Comparison of ENCODE assay signal across 14 cellular contexts in the genomic region with DNA sequence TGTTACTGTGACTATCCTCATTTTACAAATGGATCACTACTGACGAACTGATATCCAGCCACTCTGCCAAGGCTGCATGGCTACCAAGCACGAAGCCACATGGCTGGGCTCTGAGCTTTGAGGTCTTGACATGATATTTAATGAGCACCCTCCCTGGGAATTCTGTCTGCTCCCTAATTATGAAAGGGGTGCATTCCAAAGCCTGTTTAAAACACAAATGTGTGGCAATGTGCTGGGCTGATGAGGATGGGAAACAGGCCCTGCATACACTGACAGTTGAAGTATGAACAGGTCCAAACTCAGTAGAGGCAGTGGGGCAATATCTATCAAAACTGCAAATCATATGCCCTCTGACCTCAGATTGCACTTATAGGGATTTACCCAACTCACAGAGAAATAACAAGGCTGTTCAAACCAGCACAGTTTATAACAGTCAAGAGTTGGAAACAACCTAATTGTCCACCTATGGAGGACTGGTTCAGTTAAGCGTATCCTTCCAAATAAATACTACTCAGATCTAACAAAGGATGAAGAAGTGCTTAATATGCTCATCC. TPM values are rescaled to one million over a fixed set of nuclear protein-coding genes. Genes with fewer than 3 reads are reported as not detected.
DNase-seq lines count a peak whose midpoint lies in the region; ATAC-seq and TF ChIP-seq lines count a peak whose summit lies in the region.
"Had no signal": no experiment of that assay in that cellular context is flagged by ENCODE, and none has a peak within 500 bp of the region (broad histone marks: within the 10 kb centered on the region; RNA-seq: fewer than 3 reads in every experiment).

No MANE protein-coding gene starts in this region.

- H3K4me1 Mint-ChIP-seq in activated naive CD8-positive, alpha-beta T cell (ENCODE audit: low read depth): peaks cover 88% of the 10 kb centered on the region
- peaks cover 63 to 86% (median 67%) of the 10 kb centered on the region in 3 donors for H3K4me1 Mint-ChIP-seq in naive B cell

- H3K27me3 ChIP-seq in left ventricle myocardium inferior (ENCODE audit: low read depth): no peaks in the 10 kb centered on the region
- no peaks in the 10 kb centered on the region for H3K27me3 ChIP-seq in thoracic aorta (replicated peaks; ENCODE audit: insufficient read depth)
- H3K27me3 ChIP-seq: thyroid gland had no signal

- no peak overlapping the region for H3K4me3 Mint-ChIP-seq in activated naive CD8-positive, alpha-beta T cell
- peak overlapping the region in 4 of 8 donors; percentile 1 to 38 (median 22) for H3K4me3 Mint-ChIP-seq in naive B cell
- H3K4me3 Mint-ChIP-seq: mesothelial cell of epicardium had no signal

- H3K4me1 ChIP-seq in left ventricle myocardium inferior: peaks cover 100% of the 10 kb centered on the region
- H3K4me1 ChIP-seq in thoracic aorta (ENCODE audit: control insufficient read depth in 1 of 2, low read depth in 2 of 2): peaks cover 57 to 95% of the 10 kb centered on the region in 2 donors

- intact Hi-C loops in left ventricle myocardium inferior (cut with micrococcal nuclease): no loop called here
- intact Hi-C loops in cardiac septum (cut with DNase I): loop anchor here (10.0 kb wide), 1 partner anchor 224 kb away; no protein-coding TSS in a partner anchor

- no peak for DNase-seq in left ventricle myocardium inferior
- no peak for DNase-seq in cardiac septum (ENCODE audit: low spot score)
- DNase-seq in naive B cell: no peak
- DNase-seq in thoracic aorta (ENCODE audit: low spot score): no peak
- DNase-seq in NCI-H1092 treated with DMSO at 0.1 percent for 48 hours (lab: John Stamatoyannopoulos, UW): no peak
- DNase-seq in NCI-H187 treated with DMSO at 0.1 percent for 48 hours (lab: John Stamatoyannopoulos, UW): no peak
- DNase-seq: activated CD8-positive, alpha-beta memory T cell treated with anti-CD3 and anti-CD28 coated beads, Interleukin-2, amount 50 U/mL, for 4 hours; NCI-H1694; OCI-M1; SW 1271; thyroid gland had no signal

- TF ChIP-seq CTCF in left ventricle myocardium inferior (IDR thresholded peaks at IDR 0.05; ENCODE audit: borderline replicate concordance) (no peak), thoracic aorta (IDR thresholded peaks at IDR 0.05) (no peak)

- H3K36me3 ChIP-seq in left ventricle myocardium inferior: peaks cover 9% of the 10 kb centered on the region
- H3K36me3 ChIP-seq in thoracic aorta: peaks cover 9% of the 10 kb centered on the region

- no peaks in the 10 kb centered on the region for H3K9me3 Mint-ChIP-seq in activated naive CD8-positive, alpha-beta T cell (ENCODE audit: low read depth)
- H3K9me3 Mint-ChIP-seq in naive B cell: peaks cover 0 to 6% (median 0%) of the 10 kb centered on the region in 7 donors

- peak overlapping the region; percentile 20 for H3K4me3 ChIP-seq in left ventricle myocardium inferior
- H3K4me3 ChIP-seq in thoracic aorta: no peak overlapping the region
- H3K4me3 ChIP-seq: thyroid gland had no signal

- peaks cover 15% of the 10 kb centered on the region for H3K36me3 Mint-ChIP-seq in activated naive CD8-positive, alpha-beta T cell
- H3K36me3 Mint-ChIP-seq in naive B cell: peaks cover 5 to 14% of the 10 kb centered on the region in 2 donors

- H3K9me3 ChIP-seq in left ventricle myocardium inferior (replicated peaks) (no peaks in the 10 kb centered on the region), thoracic aorta (no peaks in the 10 kb centered on the region)
- H3K9me3 ChIP-seq: thyroid gland had no signal

- H3K27me3 Mint-ChIP-seq in activated naive CD8-positive, alpha-beta T cell: no peaks in the 10 kb centered on the region
- no peaks in the 10 kb centered on the region for H3K27me3 Mint-ChIP-seq in naive B cell

- H3K27ac ChIP-seq in left ventricle myocardium inferior (replicated peaks): peak overlapping the region; percentile 98
- H3K27ac ChIP-seq in thoracic aorta: peak overlapping the region; percentile 27 to 46
- H3K27ac ChIP-seq: thyroid gland had no signal

- H3K27ac Mint-ChIP-seq in activated naive CD8-positive, alpha-beta T cell: peak overlapping the region; percentile 90
- H3K27ac Mint-ChIP-seq in naive B cell: peak overlapping the region in 4 of 6 donors; percentile 13 to 92 (median 35)
- H3K27ac Mint-ChIP-seq: mesothelial cell of epicardium had no signal

- ATAC-seq in naive B cell (ENCODE audit: low read depth in 2 of 2) (no peak), thoracic aorta (ENCODE audit: insufficient number of reproducible peaks, low FRiP score, low read depth) (no peak), HG03196 (IDR thresholded peaks at IDR 0.05; ENCODE audit: unreplicated experiment) (no peak)

RNA-seq across cellular contexts. Expression of gene CDC42EP3, which starts 20.8 kb away (rescaled TPM):
- total RNA-seq in left ventricle myocardium inferior: 81.9 TPM
- 194 TPM for total RNA-seq in cardiac septum
- 10 to 100 TPM in 4 of 6 donors, 1 to 10 TPM in 2; 4.5 to 24.5 (median 12.1) TPM for polyA plus RNA-seq in naive B cell (ENCODE audit: low read depth in 6 of 6)
- total RNA-seq in thoracic aorta: 10 to 100 TPM; 42.2 to 57.4 TPM
